26 cellular contexts compared by ENCODE assay signal in genomic region chr16:81099958-81100357, GRCh38. TPM values are rescaled to one million over a fixed set of nuclear protein-coding genes. Genes with fewer than 3 reads are reported as not detected.
"Had no signal": no experiment of that assay in that cellular context is flagged by ENCODE, and none has a peak within 500 bp of the region (broad histone marks: within the 10 kb centered on the region; RNA-seq: fewer than 3 reads in every experiment).

No MANE protein-coding gene starts in this region.

- H2AFZ ChIP-seq: hepatocyte had no signal

- H3K4me3 ChIP-seq: hepatocyte, left ventricle myocardium inferior, lung, pancreas, psoas muscle, right atrium auricular region, right lobe of liver, smooth muscle cell, stomach, testis, thyroid gland, transverse colon, upper lobe of left lung, vagina had no signal

- DNase-seq: islet precursor cell; left ventricle myocardium inferior; mesendoderm; naive thymus-derived CD8-positive, alpha-beta T cell; nucleus accumbens; pancreas; psoas muscle; stimulated activated CD4-positive, alpha-beta T cell treated with anti-CD3 and anti-CD28 coated beads, Interleukin-1b, Interleukin-23, amount 100 ng/mL, for 48 hours; stimulated activated CD4-positive, alpha-beta T cell treated with anti-CD3 and anti-CD28 coated beads, Interleukin-2, amount 100 ng/mL, for 48 hours; stimulated activated CD4-positive, alpha-beta T cell treated with anti-CD3 and anti-CD28 coated beads, Interleukin-4, amount 100 ng/mL, for 4 hours; stimulated activated CD8-positive, alpha-beta memory T cell treated with anti-CD3 and anti-CD28 coated beads, Interleukin-4, amount 100 ng/mL, for 48 hours; stimulated activated naive CD8-positive, alpha-beta T cell treated with anti-CD3 and anti-CD28 coated beads, Interleukin-15, Interleukin-2, amounts not matched to agents 100 U/mL and 50 U/mL, for 24 hours; stomach; testis; thyroid gland; transverse colon; upper lobe of left lung had no signal

- H3K36me3 ChIP-seq: left ventricle myocardium inferior, pancreas, right atrium auricular region, right lobe of liver, stomach, thyroid gland, transverse colon, upper lobe of left lung, vagina had no signal

- H3K4me2 ChIP-seq: hepatocyte, smooth muscle cell had no signal

- H3K27me3 ChIP-seq: hepatocyte, pancreas, right atrium auricular region, right lobe of liver, stomach, testis, thyroid gland, transverse colon, upper lobe of left lung, vagina had no signal

- H3K27ac ChIP-seq: hepatocyte, left ventricle myocardium inferior, pancreas, psoas muscle, right atrium auricular region, right lobe of liver, stomach, testis, thyroid gland, transverse colon, upper lobe of left lung, vagina had no signal

- H3K4me1 ChIP-seq: pancreas, testis had no signal

- H3K9me3 ChIP-seq: left ventricle myocardium inferior, pancreas, psoas muscle, right atrium auricular region, right lobe of liver, stomach, testis, thyroid gland, transverse colon, upper lobe of left lung, vagina had no signal

- ATAC-seq: naive thymus-derived CD8-positive, alpha-beta T cell; pancreas; psoas muscle; right lobe of liver; stimulated activated memory B cell treated with anti-CD40 and anti-IgM and Interleukin-4, amounts not matched to agents 10 μg/mL and 1 μg/mL and 100 μg/mL, for 72 hours; stimulated activated naive CD8-positive, alpha-beta T cell treated with anti-CD3 and anti-CD28 coated beads, Interleukin-15, Interleukin-2, amounts not matched to agents 100 U/mL and 50 U/mL, for 24 hours had no signal

RNA-seq across cellular contexts. Expression of gene C16orf46, which starts 22.9 kb away (rescaled TPM):
- total RNA-seq: mononuclear cell, skeletal muscle tissue had no signal
